8 cellular contexts compared by ENCODE assay signal in genomic region chr17:40100669-40101366, GRCh38. TPM values are rescaled to one million over a fixed set of nuclear protein-coding genes. Genes with fewer than 3 reads are reported as not detected.
A peak's percentile ranks its signal among the peaks of the same experiment; 100 is the strongest.
DNase-seq lines count a peak whose midpoint lies in the region; ATAC-seq and TF ChIP-seq lines count a peak whose summit lies in the region.

No MANE protein-coding gene starts in this region.

- TF ChIP-seq CTCF in BE2C (IDR thresholded peaks at IDR 0.05; ENCODE audit: low read depth, low read length): no peak
- peak in 1 of 5 experiments; percentile 45 for TF ChIP-seq CTCF in tibial nerve (IDR thresholded peaks at IDR 0.05)

- peaks cover 18% of the 10 kb centered on the region; the same call in 1 of the 2 replicates for H3K36me3 ChIP-seq in BE2C
- H3K36me3 ChIP-seq in tibial nerve: peaks cover 0 to 16% (median 13%) of the 10 kb centered on the region in 3 donors

- H3K27ac Mint-ChIP-seq in T-helper 17 cell: peak overlapping the region; percentile 100

- no peaks in the 10 kb centered on the region for H3K27me3 ChIP-seq in BE2C
- H3K27me3 ChIP-seq in tibial nerve: no peaks in the 10 kb centered on the region

- peak overlapping the region; percentile 89 to 99 (median 98) for H3K27ac ChIP-seq in tibial nerve

- H3K4me3 ChIP-seq in BE2C (ENCODE audit: low read depth, low read length) (peak overlapping the region; percentile 63), tibial nerve (peak overlapping the region; percentile 72 to 96 (median 86))

- WGBS in tibial nerve, 2 donors: 0% methylated on average over 21 to 25 of the region's 25 CpGs

- peak overlapping the region; percentile 92 for H3K4me3 Mint-ChIP-seq in T-helper 17 cell

- peak; percentile 99 for DNase-seq in BE2C
- DNase-seq in NCI-H187 treated with DMSO at 0.1 percent for 48 hours (lab: John Stamatoyannopoulos, UW): peak; percentile 53
- peak; percentile 84 to 94 (median 88) for DNase-seq in T-helper 17 cell
- DNase-seq in amygdala (lab: John Stamatoyannopoulos, UW): peak; percentile 79 to 99 (median 96)
- peak; percentile 99 for DNase-seq in left cardiac atrium
- DNase-seq in pons (ENCODE audit: low spot score): peak; percentile 97
- peak; percentile 96 to 98 for DNase-seq in tibial nerve (ENCODE audit: low spot score in 2 of 2)

- H3K9me3 ChIP-seq in BE2C: peaks cover 6% of the 10 kb centered on the region; the same call in 1 of the 2 replicates
- no peaks in the 10 kb centered on the region for H3K9me3 ChIP-seq in T-helper 17 cell (ENCODE audit: control insufficient read depth, low read length, poor library complexity, severe bottlenecking)
- H3K9me3 ChIP-seq in tibial nerve: no peaks in the 10 kb centered on the region

- no peaks in the 10 kb centered on the region for H3K27me3 Mint-ChIP-seq in T-helper 17 cell

- peaks cover 5% of the 10 kb centered on the region for H3K36me3 Mint-ChIP-seq in T-helper 17 cell (ENCODE audit: low read depth)

- peaks cover 10% of the 10 kb centered on the region for H3K4me1 ChIP-seq in BE2C
- H3K4me1 ChIP-seq in tibial nerve: peaks cover 11 to 80% (median 77%) of the 10 kb centered on the region in 4 donors

- H3K4me1 Mint-ChIP-seq in T-helper 17 cell: peaks cover 80% of the 10 kb centered on the region

- peak; percentile 87 to 97 for TF ChIP-seq EP300 in tibial nerve (IDR thresholded peaks at IDR 0.05)

- ATAC-seq in GM21723 (IDR thresholded peaks at IDR 0.05; ENCODE audit: unreplicated experiment) (peak; percentile 30), T-helper 17 cell (peak; percentile 27), left cardiac atrium (peak; percentile 66 to 72)

- peak; percentile 73 to 81 for TF ChIP-seq POLR2A in tibial nerve (IDR thresholded peaks at IDR 0.05)

- intact Hi-C loops in left cardiac atrium (cut with DNase I): no loop called here

RNA-seq across cellular contexts. Expression of gene NR1D1, which starts 0.4 kb away (rescaled TPM):
- polyA plus RNA-seq in BE2C (2012; ENCODE audit: insufficient read depth, insufficient read length, low read depth): 24.5 TPM
- total RNA-seq in T-helper 17 cell (100 to 1,000 TPM; 102 to 145 TPM), left cardiac atrium (10 to 100 TPM; 17.1 to 19.5 TPM), tibial nerve (10 to 100 TPM; 16.8 to 48.2 (median 21.0) TPM)

RNA-seq across cellular contexts. Expression of gene MSL1, which starts 21.0 kb away (rescaled TPM):
- polyA plus RNA-seq in BE2C (2012; ENCODE audit: insufficient read depth, insufficient read length, low read depth): 119 TPM
- total RNA-seq in T-helper 17 cell: 100 to 1,000 TPM; 101 to 106 TPM
- 10 to 100 TPM; 54.0 to 57.8 TPM for total RNA-seq in left cardiac atrium
- 100 to 1,000 TPM in 3 of 4 donors, 10 to 100 TPM in 1; 78.0 to 113 (median 107) TPM for total RNA-seq in tibial nerve

RNA-seq across cellular contexts. Expression of gene THRA, which starts 38.1 kb away (rescaled TPM):
- 233 TPM for polyA plus RNA-seq in BE2C (2012; ENCODE audit: insufficient read depth, insufficient read length, low read depth)
- 10 to 100 TPM; 29.8 to 32.2 TPM for total RNA-seq in T-helper 17 cell
- total RNA-seq in left cardiac atrium: 10 to 100 TPM; 54.4 to 77.9 TPM
- total RNA-seq in tibial nerve: 10 to 100 TPM; 65.4 to 86.1 (median 78.4) TPM

RNA-seq across cellular contexts. Expression of gene CASC3, which starts 39.5 kb away (rescaled TPM):
- polyA plus RNA-seq in BE2C (2012; ENCODE audit: insufficient read depth, insufficient read length, low read depth): 128 TPM
- total RNA-seq in T-helper 17 cell (100 to 1,000 TPM; 168 to 176 TPM), left cardiac atrium (10 to 100 TPM; 49.6 to 53.1 TPM), tibial nerve (100 to 1,000 TPM in 1 of 4 donors, 10 to 100 TPM in 3; 85.2 to 122 (median 93.4) TPM)

RNA-seq across cellular contexts. Expression of gene MED24, which starts 46.6 kb away (rescaled TPM):
- polyA plus RNA-seq in BE2C (2012; ENCODE audit: insufficient read depth, insufficient read length, low read depth): 173 TPM
- total RNA-seq in T-helper 17 cell: 10 to 100 TPM; 73.7 to 77.5 TPM
- 10 to 100 TPM; 44.0 to 56.4 TPM for total RNA-seq in left cardiac atrium
- total RNA-seq in tibial nerve: 100 to 1,000 TPM in 2 of 4 donors, 10 to 100 TPM in 2; 55.1 to 146 (median 84.6) TPM

Comparison
In these comparisons a context has a peak if more than half of its experiments do, and no peak if none do; other contexts are left out.
1. Peak in every context shown above with its lines: DNase-seq, ATAC-seq, H3K4me3 ChIP-seq and H3K27ac ChIP-seq.